ENCODE assay signal across 13 cellular contexts in the genomic region with DNA sequence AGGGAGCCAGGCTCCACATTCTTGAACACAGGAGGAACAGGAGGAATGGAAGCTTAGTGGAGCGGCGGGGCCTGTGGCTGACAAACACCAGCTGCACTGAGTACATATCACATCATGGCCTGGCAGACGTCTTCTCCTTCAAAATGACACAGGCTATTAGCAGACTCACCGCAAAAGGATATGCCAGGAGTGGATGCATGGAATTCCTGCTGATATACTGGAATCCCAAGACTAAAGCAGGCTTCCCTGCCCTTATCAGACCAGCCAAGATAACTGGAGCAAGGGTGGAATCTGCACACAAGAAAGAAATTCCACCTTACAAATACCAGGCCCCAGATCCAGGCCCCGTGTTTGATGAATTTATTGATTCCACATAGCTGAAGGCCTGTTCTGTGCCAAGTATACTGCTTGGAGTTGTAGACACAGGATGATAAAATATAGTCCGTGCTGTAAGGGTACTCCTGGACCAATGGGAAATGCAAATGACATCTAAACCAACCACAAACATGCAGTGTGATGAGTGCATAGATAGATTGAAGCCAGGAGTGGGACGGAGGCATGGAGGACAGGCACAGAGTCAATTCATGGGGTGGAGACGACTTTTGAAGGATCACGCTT.
DNase-seq lines count a peak whose midpoint lies in the region; ATAC-seq, FAIRE-seq and TF ChIP-seq lines count a peak whose summit lies in the region.
"Had no signal": no experiment of that assay in that cellular context is flagged by ENCODE, and none has a peak within 500 bp of the region (broad histone marks: within the 10 kb centered on the region; RNA-seq: fewer than 3 reads in every experiment).

No MANE protein-coding gene starts in this region.

- H4K20me1 ChIP-seq in H1 (replicated peaks in 1 of 2; ENCODE audit: control insufficient read depth in 1 of 2, insufficient read depth in 2 of 2, low read length in 2 of 2) = no peaks in the 10 kb centered on the region

- no peak overlapping the region for H3K27ac ChIP-seq in H1 (ENCODE audit: low read depth, low read length)
- peak overlapping the region; percentile 26 to 61 for H3K27ac ChIP-seq in lung (ENCODE audit: low read depth in 1 of 2, low read length in 1 of 2)
- no peak overlapping the region for H3K27ac ChIP-seq in upper lobe of right lung

- H3K4me2 ChIP-seq in H1 (ENCODE audit: insufficient read depth in 1 of 2, low read depth in 2 of 2, low read length in 2 of 2) = no peak overlapping the region

- no peak overlapping the region for H2AFZ ChIP-seq in H1 (ENCODE audit: low read length)

- no peak overlapping the region for H3K56ac ChIP-seq in H1 (replicated peaks; ENCODE audit: insufficient read length, low read depth, low read length)

- no peak for TF ChIP-seq RAD21 in H1 (IDR thresholded peaks at IDR 0.05 in 1 of 2, conservative IDR thresholded peaks at IDR 0.05 in 1 of 2; ENCODE audit: low read depth in 2 of 2, low read length in 2 of 2)

- H3K4ac ChIP-seq in H1 (replicated peaks; ENCODE audit: insufficient read length, low read depth, low read length) = no peak overlapping the region

- DNase-seq in LHCN-M2 (ENCODE audit: low read depth) (peak; percentile 34), H1 (ENCODE audit: low read depth in 1 of 2, low spot score in 2 of 2) (no peak), lung (ENCODE audit: low spot score) (peak; percentile 47), upper lobe of right lung (no peak), CD1c-positive myeloid dendritic cell (ENCODE audit: extremely low spot score) (no peak), GM20000 (ENCODE audit: low spot score) (no peak)
- DNase-seq: activated naive CD8-positive, alpha-beta T cell treated with anti-CD3 and anti-CD28 coated beads, Interleukin-2, amount 50 U/mL, for 24 hours; EL; immature natural killer cell; NCI-H1436 treated with DMSO at 0.1 percent for 48 hours; posterior cingulate gyrus; T-helper 17 cell had no signal

- no peaks in the 10 kb centered on the region; a peak in 1 of 4 replicates for H3K9me3 ChIP-seq in H1 (ENCODE audit: insufficient read depth in 2 of 2, low read depth in 1 of 2, low read length in 1 of 2)
- H3K9me3 ChIP-seq in lung (ENCODE audit: control insufficient read depth in 2 of 2, insufficient read depth in 1 of 2, low read length in 1 of 2) = peaks cover 0 to 1% of the 10 kb centered on the region in 2 donors
- H3K9me3 ChIP-seq in upper lobe of right lung = no peaks in the 10 kb centered on the region

- H3K18ac ChIP-seq in H1 (ENCODE audit: extremely low read depth, low read length) = no peak overlapping the region

- H3K79me2 ChIP-seq in H1 (ENCODE audit: control insufficient read depth in 1 of 2, insufficient read depth in 2 of 2, low read length in 2 of 2) = no peaks in the 10 kb centered on the region

- H3K23me2 ChIP-seq in H1 (ENCODE audit: low read depth, low read length) = no peaks in the 10 kb centered on the region

- no peak overlapping the region for H2AK5ac ChIP-seq in H1 (ENCODE audit: low read depth, low read length)

- 83% methylated on average over 9 of the region's 9 CpGs; no CpG with 5 or more reads in 1 of the 2 experiments for WGBS in H1 (ENCODE audit: extremely low coverage in 1 of 2, insufficient coverage in 1 of 2, insufficient read length in 1 of 2, insufficient replicate concordance in 2 of 2, low coverage in 1 of 2, low lambda C conversion rate in 2 of 2, missing lambda C conversion rate in 1 of 2), 2 experiments
- 65 to 73% methylated on average over 9 of the region's 9 CpGs for WGBS in lung, 2 donors

- no peak overlapping the region for H3K9ac ChIP-seq in H1 (replicated peaks in 1 of 4; ENCODE audit: extremely low read depth in 1 of 4, low read depth in 3 of 4, low read length in 3 of 4)

- no peak for TF ChIP-seq EP300 in H1 (IDR thresholded peaks at IDR 0.05; ENCODE audit: borderline replicate concordance in 1 of 2, low read depth in 2 of 2, low read length in 2 of 2)

- no peak overlapping the region for H4K5ac ChIP-seq in H1 (ENCODE audit: insufficient read length, low read depth, low read length)

- H2BK12ac ChIP-seq in H1 (ENCODE audit: low read depth, low read length) = no peak overlapping the region

- no peak for TF ChIP-seq CTCF in H1 (IDR thresholded peaks at IDR 0.05; ENCODE audit: control extremely low read depth in 1 of 3, insufficient read depth in 1 of 3, low read depth in 1 of 3, low read length in 3 of 3)
- TF ChIP-seq CTCF in lung (IDR thresholded peaks at IDR 0.05; ENCODE audit: control extremely low read depth, extremely low read depth) = no peak
- TF ChIP-seq CTCF in upper lobe of right lung (IDR thresholded peaks at IDR 0.05) = no peak
- no peak for TF ChIP-seq CTCF in GM20000 (IDR thresholded peaks at IDR 0.05; ENCODE audit: extremely low read depth, missing control alignments)

- H3K27me3 ChIP-seq in H1 (replicated peaks in 1 of 4; ENCODE audit: control insufficient read depth in 3 of 4, extremely low read depth in 1 of 4, insufficient read depth in 3 of 4, low read length in 3 of 4) (no peaks in the 10 kb centered on the region), lung (ENCODE audit: control insufficient read depth, insufficient read depth) (no peaks in the 10 kb centered on the region), upper lobe of right lung (no peaks in the 10 kb centered on the region)

- no peaks in the 10 kb centered on the region for H3K36me3 ChIP-seq in H1 (ENCODE audit: control insufficient read depth in 2 of 4, insufficient read depth in 4 of 4, low read length in 3 of 4)
- H3K36me3 ChIP-seq in lung (ENCODE audit: control insufficient read depth in 2 of 2, insufficient read depth in 2 of 2, low read length in 2 of 2) = no peaks in the 10 kb centered on the region
- H3K36me3 ChIP-seq in upper lobe of right lung = no peaks in the 10 kb centered on the region

- no peak overlapping the region for H2BK20ac ChIP-seq in H1 (ENCODE audit: low read length)

- no peak overlapping the region for H3K23ac ChIP-seq in H1 (ENCODE audit: insufficient read length)

- H2BK120ac ChIP-seq in H1 (replicated peaks; ENCODE audit: low read depth, low read length) = no peak overlapping the region

- POLR2A ChIA-PET in H1 (lab: Charles Lee; ENCODE audit: partially characterized antibody) = no interaction called here

- H3K4me1 ChIP-seq in H1 (replicated peaks in 1 of 4; ENCODE audit: control insufficient read depth in 3 of 4, insufficient read depth in 4 of 4, low read length in 3 of 4) = 0 out of 7 replicates have a peak, but pooled peaks cover 0 to 2% (median 0%) of the 10 kb centered on the region in 4 experiments
- peaks cover 4 to 8% of the 10 kb centered on the region in 2 donors for H3K4me1 ChIP-seq in lung (ENCODE audit: control insufficient read depth in 2 of 2, insufficient read depth in 2 of 2, low read length in 2 of 2)
- peaks cover 10% of the 10 kb centered on the region for H3K4me1 ChIP-seq in upper lobe of right lung

- no peaks in the 10 kb centered on the region for H3K79me1 ChIP-seq in H1 (ENCODE audit: low read depth, low read length)

- TF ChIP-seq POLR2A in H1 (IDR thresholded peaks at IDR 0.05; ENCODE audit: control extremely low read depth in 1 of 2, low read depth in 2 of 2, low read length in 2 of 2) (no peak), GM18505 (IDR thresholded peaks at IDR 0.05; ENCODE audit: borderline replicate concordance, extremely low read depth, insufficient read depth, insufficient read length) (no peak)

- CTCF ChIA-PET in H1 (lab: Charles Lee; ENCODE audit: partially characterized antibody) = interaction anchor here (2.3 kb wide), 1 partner anchor 70 kb away, joined by 7 read pairs; no protein-coding TSS in a partner anchor

- H3K14ac ChIP-seq in H1 (ENCODE audit: insufficient read length) = no peak overlapping the region

- H3K4me3 ChIP-seq in H1 (ENCODE audit: extremely low read depth in 1 of 4, insufficient read depth in 2 of 4, low read depth in 3 of 4, low read length in 4 of 4) (no peak overlapping the region), lung (no peak overlapping the region), upper lobe of right lung (no peak overlapping the region)

- H2BK15ac ChIP-seq in H1 (ENCODE audit: low read length) = 0 out of 2 replicates have a peak overlapping the region, but pooled peaks have one; percentile 54

- no peak overlapping the region for H2BK5ac ChIP-seq in H1 (ENCODE audit: low read depth, low read length)

- peak; percentile 41 for ATAC-seq in lung (ENCODE audit: insufficient read depth, low FRiP score)
- ATAC-seq in upper lobe of right lung = peak; percentile 76
- no peak for ATAC-seq in GM18505 (IDR thresholded peaks at IDR 0.05; ENCODE audit: unreplicated experiment)
- ATAC-seq: activated naive CD8-positive, alpha-beta T cell treated with anti-CD3 and anti-CD28 coated beads, Interleukin-2, amount 50 U/mL, for 24 hours; T-helper 17 cell had no signal

- H4K91ac ChIP-seq in H1 (replicated peaks; ENCODE audit: insufficient read length, low read length) = no peak overlapping the region

- intact Hi-C loops in upper lobe of right lung (cut with DNase I) = no loop called here

- FAIRE-seq in H1 (lab: Jason Lieb, UNC) = no peak

- H4K8ac ChIP-seq in H1 (ENCODE audit: extremely low read depth, insufficient read depth, low read length) = no peak overlapping the region

TF ChIP-seq in H1, 55 proteins besides CTCF, POLR2A, EP300 and RAD21 (continues in another document):
- TF ChIP-seq, protein P1, sequence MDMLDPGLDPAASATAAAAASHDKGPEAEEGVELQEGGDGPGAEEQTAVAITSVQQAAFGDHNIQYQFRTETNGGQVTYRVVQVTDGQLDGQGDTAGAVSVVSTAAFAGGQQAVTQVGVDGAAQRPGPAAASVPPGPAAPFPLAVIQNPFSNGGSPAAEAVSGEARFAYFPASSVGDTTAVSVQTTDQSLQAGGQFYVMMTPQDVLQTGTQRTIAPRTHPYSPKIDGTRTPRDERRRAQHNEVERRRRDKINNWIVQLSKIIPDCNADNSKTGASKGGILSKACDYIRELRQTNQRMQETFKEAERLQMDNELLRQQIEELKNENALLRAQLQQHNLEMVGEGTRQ (IDR thresholded peaks at IDR 0.05; ENCODE audit: low read length) = no peak
- no peak for TF ChIP-seq ZNF274 (IDR thresholded peaks at IDR 0.05; ENCODE audit: borderline replicate concordance, extremely low read depth, low read length)
- TF ChIP-seq EGR1 (IDR thresholded peaks at IDR 0.05; ENCODE audit: borderline replicate concordance, low read depth, low read length) = no peak
- TF ChIP-seq FOSL1 (IDR thresholded peaks at IDR 0.05; ENCODE audit: insufficient read depth, low read depth, low read length) = no peak
- TF ChIP-seq MAX (IDR thresholded peaks at IDR 0.05) = no peak

Comparison
In these comparisons a context has a peak if more than half of its experiments do, and no peak if none do; other contexts are left out.
1. DNase-seq: peak in LHCN-M2 (single experiment) and lung (single experiment); none in H1 (0 of 2), upper lobe of right lung (single experiment), CD1c-positive myeloid dendritic cell (single experiment) and GM20000 (single experiment).
2. H3K27ac ChIP-seq: peak in lung (2 of 2); none in H1 (single experiment) and upper lobe of right lung (single experiment).